8 cellular contexts compared by ENCODE assay signal in genomic region chr11:35040221-35040942, GRCh38.
A peak's percentile ranks its signal among the peaks of the same experiment; 100 is the strongest.
DNase-seq lines count a peak whose midpoint lies in the region; ATAC-seq lines count a peak whose summit lies in the region.

No MANE protein-coding gene starts in this region.

- no peak overlapping the region for H3K27ac ChIP-seq in substantia nigra (ENCODE audit: low read depth, low read length, poor library complexity, severe bottlenecking)

- H3K9me3 Mint-ChIP-seq in activated CD8-positive, alpha-beta memory T cell treated with anti-CD3 and anti-CD28 coated beads, Interleukin-2, amount 10 ng/mL, durations not matched to agents 7 days and 5 days (ENCODE audit: low read depth) = peaks cover 5% of the 10 kb centered on the region
- peaks cover 10 to 11% of the 10 kb centered on the region in 2 donors for H3K9me3 Mint-ChIP-seq in stimulated activated naive CD8-positive, alpha-beta T cell treated with anti-CD3 and anti-CD28 coated beads, Interleukin-15, amount 100 ng/mL, for 72 hours

- CTCF ChIA-PET in activated CD8-positive, alpha-beta memory T cell treated with anti-CD3 and anti-CD28 coated beads, Interleukin-2, amount 10 ng/mL, durations not matched to agents 7 days and 5 days (lab: Charles Lee) = interaction anchor here (1.0 to 1.6 kb wide), 11 partner anchors 11 to 125 kb away, joined by 3 to 7 read pairs (median 4); no protein-coding TSS in a partner anchor

- H3K27me3 Mint-ChIP-seq in activated CD8-positive, alpha-beta memory T cell treated with anti-CD3 and anti-CD28 coated beads, Interleukin-2, amount 10 ng/mL, durations not matched to agents 7 days and 5 days = peaks cover 24% of the 10 kb centered on the region
- peaks cover 7% of the 10 kb centered on the region for H3K27me3 Mint-ChIP-seq in stimulated activated naive CD8-positive, alpha-beta T cell treated with anti-CD3 and anti-CD28 coated beads, Interleukin-15, amount 100 ng/mL, for 72 hours

- ATAC-seq in GM21529 (IDR thresholded peaks at IDR 0.05; ENCODE audit: unreplicated experiment) = peak; percentile 71
- peak; percentile 92 for ATAC-seq in activated CD8-positive, alpha-beta memory T cell treated with anti-CD3 and anti-CD28 coated beads, Interleukin-2, amount 10 ng/mL, durations not matched to agents 7 days and 5 days
- ATAC-seq in stimulated activated naive CD8-positive, alpha-beta T cell treated with anti-CD3 and anti-CD28 coated beads, Interleukin-15, amount 100 ng/mL, for 72 hours = peak; percentile 96

- peaks cover 56% of the 10 kb centered on the region for H3K4me1 Mint-ChIP-seq in activated CD8-positive, alpha-beta memory T cell treated with anti-CD3 and anti-CD28 coated beads, Interleukin-2, amount 10 ng/mL, durations not matched to agents 7 days and 5 days
- H3K4me1 Mint-ChIP-seq in stimulated activated naive CD8-positive, alpha-beta T cell treated with anti-CD3 and anti-CD28 coated beads, Interleukin-15, amount 100 ng/mL, for 72 hours = peaks cover 70% of the 10 kb centered on the region

- peak overlapping the region; percentile 78 for H3K4me3 Mint-ChIP-seq in activated CD8-positive, alpha-beta memory T cell treated with anti-CD3 and anti-CD28 coated beads, Interleukin-2, amount 10 ng/mL, durations not matched to agents 7 days and 5 days
- peak overlapping the region; percentile 58 to 69 for H3K4me3 Mint-ChIP-seq in stimulated activated naive CD8-positive, alpha-beta T cell treated with anti-CD3 and anti-CD28 coated beads, Interleukin-15, amount 100 ng/mL, for 72 hours

- peak overlapping the region; percentile 94 for H3K27ac Mint-ChIP-seq in activated CD8-positive, alpha-beta memory T cell treated with anti-CD3 and anti-CD28 coated beads, Interleukin-2, amount 10 ng/mL, durations not matched to agents 7 days and 5 days
- peak overlapping the region; percentile 81 to 95 for H3K27ac Mint-ChIP-seq in stimulated activated naive CD8-positive, alpha-beta T cell treated with anti-CD3 and anti-CD28 coated beads, Interleukin-15, amount 100 ng/mL, for 72 hours

- peaks cover 18% of the 10 kb centered on the region for H3K36me3 Mint-ChIP-seq in activated CD8-positive, alpha-beta memory T cell treated with anti-CD3 and anti-CD28 coated beads, Interleukin-2, amount 10 ng/mL, durations not matched to agents 7 days and 5 days

- peak; percentile 94 for DNase-seq in Daoy (ENCODE audit: low read depth)
- peak; percentile 28 for DNase-seq in Kasumi-1 (lab: John Stamatoyannopoulos, UW)
- peak; percentile 81 for DNase-seq in activated CD8-positive, alpha-beta memory T cell treated with anti-CD3 and anti-CD28 coated beads, Interleukin-2, amount 10 ng/mL, durations not matched to agents 7 days and 5 days
- peak; percentile 68 for DNase-seq in glomerular visceral epithelial cell (ENCODE audit: extremely low spot score)
- DNase-seq in stimulated activated naive CD8-positive, alpha-beta T cell treated with anti-CD3 and anti-CD28 coated beads, Interleukin-15, amount 100 ng/mL, for 72 hours = peak; percentile 64 to 75
- DNase-seq in substantia nigra (lab: John Stamatoyannopoulos, UW) = no peak
- DNase-seq in D341Med (ENCODE audit: low spot score) = no peak

Comparison
In these comparisons a context has a peak if more than half of its experiments do, and no peak if none do; other contexts are left out.
1. DNase-seq: peak in Daoy (single experiment), Kasumi-1 (2 of 2), activated CD8-positive, alpha-beta memory T cell treated with anti-CD3 and anti-CD28 coated beads, Interleukin-2, amount 10 ng/mL, durations not matched to agents 7 days and 5 days (single experiment), glomerular visceral epithelial cell (single experiment) and stimulated activated naive CD8-positive, alpha-beta T cell treated with anti-CD3 and anti-CD28 coated beads, Interleukin-15, amount 100 ng/mL, for 72 hours (2 of 2); none in substantia nigra (0 of 49) and D341Med (single experiment).
2. Peak in every context shown above with its lines, with median percentiles within 50 percentile points of each other: ATAC-seq.